In genomic region chr4:74473155-74473811, GRCh38 we compare ENCODE assay signal across 11 cellular contexts. TPM values are rescaled to one million over a fixed set of nuclear protein-coding genes. Genes with fewer than 3 reads are reported as not detected.
DNase-seq lines count a peak whose midpoint lies in the region; ATAC-seq and TF ChIP-seq lines count a peak whose summit lies in the region.
"Had no signal": no experiment of that assay in that cellular context is flagged by ENCODE, and none has a peak within 500 bp of the region (broad histone marks: within the 10 kb centered on the region; RNA-seq: fewer than 3 reads in every experiment).

No MANE protein-coding gene starts in this region.

- H3K27ac Mint-ChIP-seq in activated naive CD4-positive, alpha-beta T cell treated with anti-CD3 and anti-CD28 coated beads, Interleukin-2, amount 10 ng/mL, durations not matched to agents 7 days and 5 days: no peak overlapping the region
- H3K27ac Mint-ChIP-seq: activated CD4-positive, alpha-beta memory T cell treated with anti-CD3 and anti-CD28 coated beads, Interleukin-2, amount 10 ng/mL, durations not matched to agents 7 days and 5 days had no signal

- TF ChIP-seq CTCF in gastroesophageal sphincter (IDR thresholded peaks at IDR 0.05) (no peak), sigmoid colon (IDR thresholded peaks at IDR 0.05) (no peak), GM13976 (IDR thresholded peaks at IDR 0.05; ENCODE audit: borderline replicate concordance, control extremely low read depth, extremely low read depth, insufficient read depth, missing control alignments) (no peak)

- no peaks in the 10 kb centered on the region for H3K4me1 Mint-ChIP-seq in activated naive CD4-positive, alpha-beta T cell treated with anti-CD3 and anti-CD28 coated beads, Interleukin-2, amount 10 ng/mL, durations not matched to agents 7 days and 5 days
- H3K4me1 Mint-ChIP-seq: activated CD4-positive, alpha-beta memory T cell treated with anti-CD3 and anti-CD28 coated beads, Interleukin-2, amount 10 ng/mL, durations not matched to agents 7 days and 5 days; central memory CD8-positive, alpha-beta T cell had no signal

- H3K9me3 Mint-ChIP-seq in activated naive CD4-positive, alpha-beta T cell treated with anti-CD3 and anti-CD28 coated beads, Interleukin-2, amount 10 ng/mL, durations not matched to agents 7 days and 5 days: no peaks in the 10 kb centered on the region
- H3K9me3 Mint-ChIP-seq: activated CD4-positive, alpha-beta memory T cell treated with anti-CD3 and anti-CD28 coated beads, Interleukin-2, amount 10 ng/mL, durations not matched to agents 7 days and 5 days; central memory CD8-positive, alpha-beta T cell had no signal

- H3K4me3 ChIP-seq in gastroesophageal sphincter: no peak overlapping the region
- H3K4me3 ChIP-seq in sigmoid colon: no peak overlapping the region

- peaks cover 6% of the 10 kb centered on the region for H3K27me3 Mint-ChIP-seq in activated naive CD4-positive, alpha-beta T cell treated with anti-CD3 and anti-CD28 coated beads, Interleukin-2, amount 10 ng/mL, durations not matched to agents 7 days and 5 days

- 27 to 38% methylated on average over 3 to 4 of the region's 5 CpGs for WGBS in gastroesophageal sphincter (ENCODE audit: low coverage in 1 of 2), 2 donors
- WGBS in sigmoid colon, 2 donors: 75 to 86% methylated on average over 5 of the region's 5 CpGs

- H3K4me3 Mint-ChIP-seq in activated naive CD4-positive, alpha-beta T cell treated with anti-CD3 and anti-CD28 coated beads, Interleukin-2, amount 10 ng/mL, durations not matched to agents 7 days and 5 days: no peak overlapping the region
- H3K4me3 Mint-ChIP-seq: activated CD4-positive, alpha-beta memory T cell treated with anti-CD3 and anti-CD28 coated beads, Interleukin-2, amount 10 ng/mL, durations not matched to agents 7 days and 5 days; central memory CD8-positive, alpha-beta T cell had no signal

- in situ Hi-C loops in GM13976 (cut with MboI; ENCODE audit: low sequenced_read_pairs, unreplicated experiment): no loop called here

- H3K27me3 ChIP-seq in gastroesophageal sphincter: no peaks in the 10 kb centered on the region
- H3K27me3 ChIP-seq in sigmoid colon: no peaks in the 10 kb centered on the region

- CTCF ChIA-PET in activated naive CD4-positive, alpha-beta T cell treated with anti-CD3 and anti-CD28 coated beads, Interleukin-2, amount 10 ng/mL, durations not matched to agents 7 days and 5 days (lab: Charles Lee): no interaction called here

- H3K36me3 ChIP-seq in gastroesophageal sphincter (no peaks in the 10 kb centered on the region), sigmoid colon (no peaks in the 10 kb centered on the region)

- TF ChIP-seq EP300 in gastroesophageal sphincter (IDR thresholded peaks at IDR 0.05): no peak
- no peak for TF ChIP-seq EP300 in sigmoid colon (IDR thresholded peaks at IDR 0.05)

- ATAC-seq in gastroesophageal sphincter (peak; percentile 83), GM21529 (IDR thresholded peaks at IDR 0.05; ENCODE audit: unreplicated experiment) (no peak)

- H3K4me1 ChIP-seq in gastroesophageal sphincter (peaks cover 0 to 29% (median 4%) of the 10 kb centered on the region in 3 donors), sigmoid colon (peaks cover 0 to 27% (median 9%) of the 10 kb centered on the region in 4 donors)

- TF ChIP-seq POLR2A in gastroesophageal sphincter (IDR thresholded peaks at IDR 0.05) (no peak), sigmoid colon (IDR thresholded peaks at IDR 0.05) (no peak)

- H3K27ac ChIP-seq in gastroesophageal sphincter: peak overlapping the region; percentile 19 to 76 (median 63)
- H3K27ac ChIP-seq in sigmoid colon: peak overlapping the region in 3 of 4 donors; percentile 20 to 64 (median 29)

- H3K9me3 ChIP-seq in gastroesophageal sphincter (no peaks in the 10 kb centered on the region), sigmoid colon (no peaks in the 10 kb centered on the region)

- intact Hi-C loops in sigmoid colon (cut with DNase I): no loop called here

- DNase-seq in GM04504 (ENCODE audit: low read depth) (peak; percentile 52), amniotic stem cell (lab: John Stamatoyannopoulos, UW) (peak; percentile 23), sigmoid colon (no peak), SK-N-DZ (ENCODE audit: low spot score) (no peak), GM13976 (ENCODE audit: low spot score) (no peak)
- no peak for DNase-seq in activated naive CD4-positive, alpha-beta T cell treated with anti-CD3 and anti-CD28 coated beads, Interleukin-2, amount 10 ng/mL, durations not matched to agents 7 days and 5 days
- DNase-seq: activated CD4-positive, alpha-beta memory T cell treated with anti-CD3 and anti-CD28 coated beads, Interleukin-2, amount 10 ng/mL, durations not matched to agents 7 days and 5 days; NCI-H1436 treated with DMSO at 0.1 percent for 48 hours had no signal

- no peaks in the 10 kb centered on the region for H3K36me3 Mint-ChIP-seq in activated naive CD4-positive, alpha-beta T cell treated with anti-CD3 and anti-CD28 coated beads, Interleukin-2, amount 10 ng/mL, durations not matched to agents 7 days and 5 days

RNA-seq across cellular contexts. Expression of gene AREG, which starts 28.3 kb away (rescaled TPM):
- 1 to 10 TPM; 2.2 to 7.3 (median 3.4) TPM for total RNA-seq in gastroesophageal sphincter
- total RNA-seq in sigmoid colon: 10 to 100 TPM in 3 of 4 donors, 1 to 10 TPM in 1; 1.1 to 12.5 (median 10.7) TPM
- polyA plus RNA-seq in sigmoid colon: 10 to 100 TPM; 13.2 to 31.9 (median 30.3) TPM
- not detected in 2 replicates for polyA plus RNA-seq in SK-N-DZ (2014; cell fraction: cytosol; rRNA removed)
- polyA plus RNA-seq in SK-N-DZ (2014; cell fraction: nucleus; rRNA removed): not detected in 2 replicates

Comparison
In these comparisons a context has a peak if more than half of its experiments do, and no peak if none do; other contexts are left out.
1. DNase-seq: peak in GM04504 (single experiment) and amniotic stem cell (single experiment); none in sigmoid colon (single experiment), SK-N-DZ (single experiment), activated naive CD4-positive, alpha-beta T cell treated with anti-CD3 and anti-CD28 coated beads, Interleukin-2, amount 10 ng/mL, durations not matched to agents 7 days and 5 days (single experiment) and GM13976 (single experiment).